ENCODE assay signal across 42 cellular contexts in genomic region chr1:248417854-248418253, GRCh38. TPM values are rescaled to one million over a fixed set of nuclear protein-coding genes. Genes with fewer than 3 reads are reported as not detected.
"Had no signal": no experiment of that assay in that cellular context is flagged by ENCODE, and none has a peak within 500 bp of the region (broad histone marks: within the 10 kb centered on the region; RNA-seq: fewer than 3 reads in every experiment).

No MANE protein-coding gene starts in this region.

- H3K9me3 ChIP-seq: ascending aorta, body of pancreas had no signal

- H3K27ac Mint-ChIP-seq: activated naive CD4-positive, alpha-beta T cell treated with anti-CD3 and anti-CD28 coated beads for 36 hours; activated naive CD4-positive, alpha-beta T cell treated with anti-CD3 and anti-CD28 coated beads, Interleukin-2, amount 10 ng/mL, durations not matched to agents 7 days and 5 days; activated naive CD8-positive, alpha-beta T cell treated with anti-CD3 and anti-CD28 coated beads, Interleukin-2, amount 10 ng/mL, durations not matched to agents 7 days and 5 days; activated naive CD8-positive, alpha-beta T cell treated with anti-CD3 and anti-CD28 coated beads, Interleukin-2, amount 50 U/mL, for 24 hours; activated T-cell treated with anti-CD3 and anti-CD28 coated beads, Interleukin-2, amount 50 U/mL, for 24 hours; activated T-cell treated with anti-CD3 and anti-CD28 coated beads, Interleukin-2, amount 50 U/mL, for 72 hours; activated T-helper 1 cell treated with anti-CD3 and anti-CD28 coated beads, Interleukin-12 subunit alpha, Interleukin-12 subunit beta, Interleukin-2, Interleukin-4 antibody, amounts not matched to agents 30 ng/mL and 10 ng/mL and 1 ng/mL, durations not matched to agents 14 hours and 24 hours and 36 hours; activated T-helper 17 cell treated with anti-CD3 and anti-CD28 coated beads, Interleukin-2, amount 50 U/mL, for 72 hours; activated T-helper 2 cell treated with anti-CD3 and anti-CD28 coated beads, Interferon-gamma antibody, Interleukin-2, Interleukin-4, amounts not matched to agents 10 μg/mL and 5 μg/mL and 100 μg/mL, durations not matched to agents 14 hours and 24 hours and 36 hours; brain had no signal

- H3K27me3 Mint-ChIP-seq: activated naive CD4-positive, alpha-beta T cell treated with anti-CD3 and anti-CD28 coated beads, Interleukin-2, amount 10 ng/mL, durations not matched to agents 7 days and 5 days; activated naive CD4-positive, alpha-beta T cell treated with anti-CD3 and anti-CD28 coated beads, Interleukin-2, amount 50 U/mL, for 24 hours; activated naive CD8-positive, alpha-beta T cell treated with anti-CD3 and anti-CD28 coated beads, Interleukin-2, amount 10 ng/mL, durations not matched to agents 7 days and 5 days; activated naive CD8-positive, alpha-beta T cell treated with anti-CD3 and anti-CD28 coated beads, Interleukin-2, amount 50 U/mL, for 24 hours; activated T-cell treated with anti-CD3 and anti-CD28 coated beads, Interleukin-2, amount 50 U/mL, for 24 hours; activated T-helper 17 cell treated with anti-CD3 and anti-CD28 coated beads, Interleukin-2, amount 50 U/mL, for 72 hours; brain; central memory CD8-positive, alpha-beta T cell had no signal

- H3K36me3 Mint-ChIP-seq: brain had no signal

- H3K9me3 Mint-ChIP-seq: activated naive CD4-positive, alpha-beta T cell treated with anti-CD3 and anti-CD28 coated beads, Interleukin-2, amount 50 U/mL, for 24 hours had no signal

- H3K36me3 ChIP-seq: adrenal gland, ascending aorta, brain microvascular endothelial cell, breast epithelium, cardiac muscle cell had no signal

- H3K27me3 ChIP-seq: adrenal gland, ascending aorta, body of pancreas, brain microvascular endothelial cell, breast epithelium, cardiac muscle cell had no signal

- H3K27ac ChIP-seq: adrenal gland, ascending aorta, body of pancreas, brain microvascular endothelial cell, breast epithelium, cardiac muscle cell had no signal

- H3K4me3 ChIP-seq: adrenal gland, ascending aorta, body of pancreas, breast epithelium, cardiac muscle cell had no signal

- H3K4me3 Mint-ChIP-seq: activated naive CD4-positive, alpha-beta T cell treated with anti-CD3 and anti-CD28 coated beads for 36 hours; activated naive CD4-positive, alpha-beta T cell treated with anti-CD3 and anti-CD28 coated beads, Interleukin-2, amount 10 ng/mL, durations not matched to agents 7 days and 5 days; activated naive CD8-positive, alpha-beta T cell treated with anti-CD3 and anti-CD28 coated beads, Interleukin-2, amount 10 ng/mL, durations not matched to agents 7 days and 5 days; activated naive CD8-positive, alpha-beta T cell treated with anti-CD3 and anti-CD28 coated beads, Interleukin-2, amount 50 U/mL, for 24 hours; activated T-cell treated with anti-CD3 and anti-CD28 coated beads, Interleukin-2, amount 50 U/mL, for 24 hours; activated T-cell treated with anti-CD3 and anti-CD28 coated beads, Interleukin-2, amount 50 U/mL, for 72 hours; activated T-helper 1 cell treated with anti-CD3 and anti-CD28 coated beads, Interleukin-12 subunit alpha, Interleukin-12 subunit beta, Interleukin-2, Interleukin-4 antibody, amounts not matched to agents 30 ng/mL and 10 ng/mL and 1 ng/mL, durations not matched to agents 14 hours and 24 hours and 36 hours; activated T-helper 17 cell treated with anti-CD3 and anti-CD28 coated beads, Interleukin-2, amount 50 U/mL, for 72 hours; brain; central memory CD8-positive, alpha-beta T cell had no signal

- H3K4me1 ChIP-seq: adrenal gland, ascending aorta, body of pancreas, breast epithelium had no signal

- ATAC-seq: activated naive CD4-positive, alpha-beta T cell treated with anti-CD3 and anti-CD28 coated beads, Interleukin-2, amount 50 U/mL, for 72 hours; activated naive CD8-positive, alpha-beta T cell treated with anti-CD3 and anti-CD28 coated beads, Interleukin-2, amount 50 U/mL, for 24 hours; activated T-cell treated with anti-CD3 and anti-CD28 coated beads, Interleukin-2, amount 50 U/mL, for 72 hours; activated T-helper 17 cell treated with anti-CD3 and anti-CD28 coated beads, Interleukin-2, amount 50 U/mL, for 72 hours; body of pancreas had no signal

- H3K4me1 Mint-ChIP-seq: brain; central memory CD8-positive, alpha-beta T cell had no signal

- DNase-seq: activated effector memory CD4-positive, alpha-beta T cell treated with anti-CD3 and anti-CD28 coated beads, Interleukin-2, amount 50 U/mL, for 16 hours; activated effector memory CD4-positive, alpha-beta T cell treated with Interleukin-2 at 50 U/mL for 16 hours; activated gamma-delta T cell; activated gamma-delta T cell treated with Interleukin-2 at 50 U/mL for 16 hours; activated naive CD4-positive, alpha-beta T cell; activated naive CD4-positive, alpha-beta T cell treated with anti-CD3 and anti-CD28 coated beads for 36 hours; activated naive CD4-positive, alpha-beta T cell treated with anti-CD3 and anti-CD28 coated beads, Interleukin-2, amount 10 ng/mL, durations not matched to agents 7 days and 5 days; activated naive CD4-positive, alpha-beta T cell treated with anti-CD3 and anti-CD28 coated beads, Interleukin-2, amount 50 U/mL, for 16 hours; activated naive CD4-positive, alpha-beta T cell treated with Interleukin-2 at 50 U/mL for 16 hours; activated naive CD8-positive, alpha-beta T cell treated with anti-CD3 and anti-CD28 coated beads, Interleukin-2, amount 10 ng/mL, durations not matched to agents 7 days and 5 days; activated naive CD8-positive, alpha-beta T cell treated with anti-CD3 and anti-CD28 coated beads, Interleukin-2, amount 50 U/mL, for 24 hours; activated T-cell treated with anti-CD3 and anti-CD28 coated beads for 4 hours; activated T-cell treated with anti-CD3 and anti-CD28 coated beads, Interleukin-2, amount 50 U/mL, for 1 hour; activated T-cell treated with anti-CD3 and anti-CD28 coated beads, Interleukin-2, amount 50 U/mL, for 24 hours; activated T-cell treated with anti-CD3 and anti-CD28 coated beads, Interleukin-2, amount 50 U/mL, for 48 hours; activated T-cell treated with anti-CD3 and anti-CD28 coated beads, Interleukin-2, amount 50 U/mL, for 72 hours; adrenal gland; amniotic stem cell; amygdala; anterior cingulate cortex; aorta; body of pancreas; brain microvascular endothelial cell; caudate nucleus; central memory CD4-positive, alpha-beta T cell; cerebellar nuclear complex had no signal

RNA-seq across cellular contexts. Expression of gene OR2T1, which starts 15.0 kb away (rescaled TPM):
- total RNA-seq: activated naive CD4-positive, alpha-beta T cell treated with anti-CD3 and anti-CD28 coated beads for 36 hours; activated naive CD4-positive, alpha-beta T cell treated with anti-CD3 and anti-CD28 coated beads, Interleukin-2, amount 50 U/mL, for 72 hours; activated naive CD8-positive, alpha-beta T cell treated with anti-CD3 and anti-CD28 coated beads, Interleukin-2, amount 10 ng/mL, durations not matched to agents 7 days and 5 days; activated T-cell treated with anti-CD3 and anti-CD28 coated beads, Interleukin-2, amount 50 U/mL, for 72 hours; activated T-helper 1 cell treated with anti-CD3 and anti-CD28 coated beads, Interleukin-12 subunit alpha, Interleukin-12 subunit beta, Interleukin-2, Interleukin-4 antibody, amounts not matched to agents 30 ng/mL and 10 ng/mL and 1 ng/mL, durations not matched to agents 14 hours and 24 hours and 36 hours; activated T-helper 17 cell treated with anti-CD3 and anti-CD28 coated beads, Interleukin-2, amount 50 U/mL, for 72 hours; activated T-helper 2 cell treated with anti-CD3 and anti-CD28 coated beads, Interferon-gamma antibody, Interleukin-2, Interleukin-4, amounts not matched to agents 10 μg/mL and 5 μg/mL and 100 μg/mL, durations not matched to agents 14 hours and 24 hours and 36 hours; adrenal gland; aorta; ascending aorta; astrocyte; body of pancreas; breast epithelium; bronchial epithelial cell; cardiac muscle cell; cardiac septum; cerebellum; chondrocyte had no signal
- polyA plus RNA-seq: adipose tissue, adrenal gland, cardiac muscle cell had no signal

RNA-seq across cellular contexts. Expression of gene OR2T2, which starts 27.6 kb away (rescaled TPM):
- total RNA-seq: activated naive CD4-positive, alpha-beta T cell treated with anti-CD3 and anti-CD28 coated beads for 36 hours; activated naive CD4-positive, alpha-beta T cell treated with anti-CD3 and anti-CD28 coated beads, Interleukin-2, amount 50 U/mL, for 72 hours; activated naive CD8-positive, alpha-beta T cell treated with anti-CD3 and anti-CD28 coated beads, Interleukin-2, amount 10 ng/mL, durations not matched to agents 7 days and 5 days; activated T-cell treated with anti-CD3 and anti-CD28 coated beads, Interleukin-2, amount 50 U/mL, for 72 hours; activated T-helper 1 cell treated with anti-CD3 and anti-CD28 coated beads, Interleukin-12 subunit alpha, Interleukin-12 subunit beta, Interleukin-2, Interleukin-4 antibody, amounts not matched to agents 30 ng/mL and 10 ng/mL and 1 ng/mL, durations not matched to agents 14 hours and 24 hours and 36 hours; activated T-helper 17 cell treated with anti-CD3 and anti-CD28 coated beads, Interleukin-2, amount 50 U/mL, for 72 hours; activated T-helper 2 cell treated with anti-CD3 and anti-CD28 coated beads, Interferon-gamma antibody, Interleukin-2, Interleukin-4, amounts not matched to agents 10 μg/mL and 5 μg/mL and 100 μg/mL, durations not matched to agents 14 hours and 24 hours and 36 hours; adrenal gland; aorta; ascending aorta; astrocyte; body of pancreas; breast epithelium; bronchial epithelial cell; cardiac muscle cell; cardiac septum; cerebellum; chondrocyte had no signal
- polyA plus RNA-seq: adipose tissue, adrenal gland, aorta, cardiac muscle cell had no signal

RNA-seq across cellular contexts. Expression of gene OR2T6, which starts 42.3 kb away (rescaled TPM):
- total RNA-seq: activated naive CD4-positive, alpha-beta T cell treated with anti-CD3 and anti-CD28 coated beads for 36 hours; activated naive CD4-positive, alpha-beta T cell treated with anti-CD3 and anti-CD28 coated beads, Interleukin-2, amount 50 U/mL, for 72 hours; activated naive CD8-positive, alpha-beta T cell treated with anti-CD3 and anti-CD28 coated beads, Interleukin-2, amount 10 ng/mL, durations not matched to agents 7 days and 5 days; activated T-cell treated with anti-CD3 and anti-CD28 coated beads, Interleukin-2, amount 50 U/mL, for 72 hours; activated T-helper 1 cell treated with anti-CD3 and anti-CD28 coated beads, Interleukin-12 subunit alpha, Interleukin-12 subunit beta, Interleukin-2, Interleukin-4 antibody, amounts not matched to agents 30 ng/mL and 10 ng/mL and 1 ng/mL, durations not matched to agents 14 hours and 24 hours and 36 hours; activated T-helper 17 cell treated with anti-CD3 and anti-CD28 coated beads, Interleukin-2, amount 50 U/mL, for 72 hours; activated T-helper 2 cell treated with anti-CD3 and anti-CD28 coated beads, Interferon-gamma antibody, Interleukin-2, Interleukin-4, amounts not matched to agents 10 μg/mL and 5 μg/mL and 100 μg/mL, durations not matched to agents 14 hours and 24 hours and 36 hours; adrenal gland; aorta; ascending aorta; astrocyte; body of pancreas; breast epithelium; bronchial epithelial cell; cardiac muscle cell; cardiac septum; chondrocyte had no signal
- polyA plus RNA-seq: adipose tissue, adrenal gland, cardiac muscle cell had no signal

RNA-seq across cellular contexts. Expression of gene OR2T3, which starts 55.3 kb away (rescaled TPM):
- total RNA-seq: activated naive CD4-positive, alpha-beta T cell treated with anti-CD3 and anti-CD28 coated beads for 36 hours; activated naive CD4-positive, alpha-beta T cell treated with anti-CD3 and anti-CD28 coated beads, Interleukin-2, amount 50 U/mL, for 72 hours; activated naive CD8-positive, alpha-beta T cell treated with anti-CD3 and anti-CD28 coated beads, Interleukin-2, amount 10 ng/mL, durations not matched to agents 7 days and 5 days; activated T-cell treated with anti-CD3 and anti-CD28 coated beads, Interleukin-2, amount 50 U/mL, for 72 hours; activated T-helper 1 cell treated with anti-CD3 and anti-CD28 coated beads, Interleukin-12 subunit alpha, Interleukin-12 subunit beta, Interleukin-2, Interleukin-4 antibody, amounts not matched to agents 30 ng/mL and 10 ng/mL and 1 ng/mL, durations not matched to agents 14 hours and 24 hours and 36 hours; activated T-helper 17 cell treated with anti-CD3 and anti-CD28 coated beads, Interleukin-2, amount 50 U/mL, for 72 hours; activated T-helper 2 cell treated with anti-CD3 and anti-CD28 coated beads, Interferon-gamma antibody, Interleukin-2, Interleukin-4, amounts not matched to agents 10 μg/mL and 5 μg/mL and 100 μg/mL, durations not matched to agents 14 hours and 24 hours and 36 hours; adrenal gland; aorta; ascending aorta; astrocyte; body of pancreas; breast epithelium; bronchial epithelial cell; cardiac muscle cell; cardiac septum; cerebellum; chondrocyte had no signal
- polyA plus RNA-seq: adipose tissue, adrenal gland, aorta, cardiac muscle cell had no signal

RNA-seq across cellular contexts. Expression of gene OR2T4, which starts 56.4 kb away (rescaled TPM):
- total RNA-seq: activated naive CD4-positive, alpha-beta T cell treated with anti-CD3 and anti-CD28 coated beads for 36 hours; activated naive CD4-positive, alpha-beta T cell treated with anti-CD3 and anti-CD28 coated beads, Interleukin-2, amount 50 U/mL, for 72 hours; activated naive CD8-positive, alpha-beta T cell treated with anti-CD3 and anti-CD28 coated beads, Interleukin-2, amount 10 ng/mL, durations not matched to agents 7 days and 5 days; activated T-cell treated with anti-CD3 and anti-CD28 coated beads, Interleukin-2, amount 50 U/mL, for 72 hours; activated T-helper 1 cell treated with anti-CD3 and anti-CD28 coated beads, Interleukin-12 subunit alpha, Interleukin-12 subunit beta, Interleukin-2, Interleukin-4 antibody, amounts not matched to agents 30 ng/mL and 10 ng/mL and 1 ng/mL, durations not matched to agents 14 hours and 24 hours and 36 hours; activated T-helper 17 cell treated with anti-CD3 and anti-CD28 coated beads, Interleukin-2, amount 50 U/mL, for 72 hours; activated T-helper 2 cell treated with anti-CD3 and anti-CD28 coated beads, Interferon-gamma antibody, Interleukin-2, Interleukin-4, amounts not matched to agents 10 μg/mL and 5 μg/mL and 100 μg/mL, durations not matched to agents 14 hours and 24 hours and 36 hours; adrenal gland; aorta; ascending aorta; astrocyte; body of pancreas; breast epithelium; bronchial epithelial cell; cardiac muscle cell; cardiac septum; cerebellum; chondrocyte had no signal
- polyA plus RNA-seq: adipose tissue, adrenal gland, aorta, cardiac muscle cell had no signal
